Comparison of ENCODE assay signal across 26 cellular contexts in the genomic region with DNA sequence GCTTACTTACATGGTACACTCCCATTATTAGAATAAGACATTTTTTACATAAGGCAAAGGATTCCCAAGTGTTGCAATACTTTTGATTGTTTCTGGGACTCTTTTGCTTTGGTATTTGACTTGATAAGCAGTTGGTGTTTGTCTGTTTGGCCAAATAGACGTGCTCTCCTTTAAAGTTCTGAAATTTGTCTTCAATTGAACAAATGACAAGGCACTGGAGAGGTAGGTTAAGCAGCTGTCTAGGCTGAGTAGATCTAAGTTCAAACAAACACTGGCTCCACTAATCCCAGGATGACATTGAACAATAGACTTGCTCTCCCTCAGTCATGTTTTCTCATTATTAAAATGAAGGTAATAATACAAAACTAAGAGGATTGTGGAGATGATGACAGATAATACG.
DNase-seq lines count a peak whose midpoint lies in the region; ATAC-seq, FAIRE-seq and TF ChIP-seq lines count a peak whose summit lies in the region.
"Had no signal": no experiment of that assay in that cellular context is flagged by ENCODE, and none has a peak within 500 bp of the region (broad histone marks: within the 10 kb centered on the region; RNA-seq: fewer than 3 reads in every experiment).

No MANE protein-coding gene starts in this region.

- peaks cover 13% of the 10 kb centered on the region for H3K36me3 Mint-ChIP-seq in WTC11
- H3K36me3 Mint-ChIP-seq: CD14-positive monocyte; CD4-positive, alpha-beta memory T cell; CD4-positive, CD25-positive, alpha-beta regulatory T cell; CD8-positive, alpha-beta memory T cell had no signal

- H3K9me3 ChIP-seq in HepG2 (ENCODE audit: low read length), result no peaks in the 10 kb centered on the region
- no peaks in the 10 kb centered on the region for H3K9me3 ChIP-seq in mucosa of descending colon
- H3K9me3 ChIP-seq: A549, BE2C, BLaER1 had no signal

- TF ChIP-seq EP300 in HepG2 (IDR thresholded peaks at IDR 0.05; ENCODE audit: low read depth in 2 of 2, low read length in 2 of 2), result peak in 1 of 2 experiments; percentile 94; a peak in 2 of 4 replicates
- TF ChIP-seq EP300 in HepG2 (CRISPR knock-in tag; IDR thresholded peaks at IDR 0.05; ENCODE audit: borderline replicate concordance), result peak; percentile 77; the same call in 1 of the 2 replicates

- TF ChIP-seq CTCF in WTC11 (IDR thresholded peaks at IDR 0.05) (no peak), HepG2 (CRISPR knock-in tag; IDR thresholded peaks at IDR 0.05) (no peak), mucosa of descending colon (IDR thresholded peaks at IDR 0.05) (no peak)

- 5% methylated on average over 2 of the region's 2 CpGs for WGBS in HepG2 (ENCODE audit: low lambda C conversion rate)

- DNase-seq in DMS53 (lab: John Stamatoyannopoulos, UW), result peak; percentile 49
- DNase-seq in NCI-H82 (lab: John Stamatoyannopoulos, UW), result peak; percentile 70
- DNase-seq in WTC11 (ENCODE audit: low spot score), result no peak
- DNase-seq in HepG2 (ENCODE audit: low spot score), result peak; percentile 94
- no peak for DNase-seq in GDM1 (lab: John Stamatoyannopoulos, UW)
- DNase-seq in mucosa of descending colon, result no peak
- DNase-seq: BE2C; C1 segment of cervical spinal cord; CD4-positive, alpha-beta memory T cell; CD4-positive, CD25-positive, alpha-beta regulatory T cell; CD8-positive, alpha-beta memory T cell; COR-L47; DMS 273 treated with DMSO at 0.1 percent for 48 hours; DMS153; DMS79; DND-41; EL; GF-D8 had no signal

- H3K4me3 Mint-ChIP-seq in WTC11, result no peak overlapping the region
- H3K4me3 Mint-ChIP-seq: CD14-positive monocyte; CD4-positive, alpha-beta memory T cell; CD4-positive, CD25-positive, alpha-beta regulatory T cell; CD8-positive, alpha-beta memory T cell had no signal

- peaks cover 8% of the 10 kb centered on the region for H3K9me3 Mint-ChIP-seq in WTC11
- H3K9me3 Mint-ChIP-seq: CD4-positive, CD25-positive, alpha-beta regulatory T cell; CD8-positive, alpha-beta memory T cell had no signal

- H3K4me3 ChIP-seq in HepG2 (replicated peaks in 1 of 3; ENCODE audit: insufficient read depth in 1 of 3, low read depth in 2 of 3, low read length in 3 of 3), result no peak overlapping the region
- no peak overlapping the region for H3K4me3 ChIP-seq in mucosa of descending colon
- H3K4me3 ChIP-seq: A549, BLaER1 had no signal

- H3K36me3 ChIP-seq in HepG2 (replicated peaks in 1 of 2; ENCODE audit: control insufficient read depth in 1 of 2, insufficient read depth in 2 of 2, low read length in 2 of 2), result no peaks in the 10 kb centered on the region
- H3K36me3 ChIP-seq in mucosa of descending colon (ENCODE audit: low read depth), result no peaks in the 10 kb centered on the region
- H3K36me3 ChIP-seq: BE2C, BLaER1 had no signal

- H3K9ac ChIP-seq in HepG2 (ENCODE audit: insufficient read depth, low read depth, low read length), result no peak overlapping the region
- H3K9ac ChIP-seq: BLaER1 had no signal

- H4K20me1 ChIP-seq in HepG2 (ENCODE audit: insufficient read depth, low read length), result no peaks in the 10 kb centered on the region
- H4K20me1 ChIP-seq: BLaER1 had no signal

- H3K27me3 Mint-ChIP-seq in WTC11 (ENCODE audit: low read depth), result no peaks in the 10 kb centered on the region

- POLR2A ChIA-PET in WTC11 (lab: Charles Lee) (no interaction called here), HepG2 (lab: Yijun Ruan, JAX) (interaction anchor here (2.7 kb wide), 1 partner anchor 10 kb away, joined by 11 read pairs; no protein-coding TSS in a partner anchor)

- peak overlapping the region; percentile 72 for H3K4me2 ChIP-seq in HepG2 (ENCODE audit: low read depth, low read length)
- H3K4me2 ChIP-seq: A549, BLaER1 had no signal

- H2AFZ ChIP-seq in HepG2 (ENCODE audit: low read length), result no peak overlapping the region

- no peaks in the 10 kb centered on the region for H3K4me1 Mint-ChIP-seq in WTC11
- H3K4me1 Mint-ChIP-seq: CD14-positive monocyte; CD4-positive, alpha-beta memory T cell; CD4-positive, CD25-positive, alpha-beta regulatory T cell; CD8-positive, alpha-beta memory T cell had no signal

- H3K27ac ChIP-seq in HepG2 (ENCODE audit: extremely low read length, insufficient read depth, low read length), result peak overlapping the region; percentile 90
- H3K27ac ChIP-seq: 22Rv1, A549, BLaER1 had no signal

- in situ Hi-C loops in HepG2 (cut with HindIII; ENCODE audit: extremely low pct_ligation_motif_present, low pct_unique_long_range_greater_than_20kb), result no loop called here

- H3K27ac Mint-ChIP-seq in WTC11, result no peak overlapping the region
- H3K27ac Mint-ChIP-seq: CD14-positive monocyte; CD4-positive, alpha-beta memory T cell; CD4-positive, CD25-positive, alpha-beta regulatory T cell; CD8-positive, alpha-beta memory T cell had no signal

- TF ChIP-seq POLR2A in HepG2 (IDR thresholded peaks at IDR 0.05; ENCODE audit: insufficient read depth in 1 of 2, low read depth in 2 of 2, low read length in 2 of 2), result no peak

- H3K4me1 ChIP-seq in HepG2 (ENCODE audit: insufficient read depth, low read length) (peaks cover 63% of the 10 kb centered on the region), mucosa of descending colon (ENCODE audit: low read depth) (no peaks in the 10 kb centered on the region)
- H3K4me1 ChIP-seq: A549, BE2C, BLaER1 had no signal

- FAIRE-seq in HepG2 (lab: Jason Lieb, UNC), result peak; percentile 94
- FAIRE-seq: A549, GM12892, GM18507, GM19239 had no signal

- no TSS peak for BruUV-seq in HepG2 (replicated peaks; lab: Mats Ljungman, UMichigan)

- H3K79me2 ChIP-seq in HepG2 (ENCODE audit: insufficient read depth, low read length), result no peaks in the 10 kb centered on the region

- H3K27me3 ChIP-seq in HepG2 (ENCODE audit: control insufficient read depth in 1 of 2, insufficient read depth in 2 of 2, low read length in 2 of 2), result no peaks in the 10 kb centered on the region
- H3K27me3 ChIP-seq: BE2C, BLaER1 had no signal

- intact Hi-C loops in HepG2 (cut with micrococcal nuclease; ENCODE audit: unreplicated experiment), result no loop called here
- intact Hi-C loops in mucosa of descending colon (cut with DNase I, micrococcal nuclease), result no loop called here

- CTCF ChIA-PET in WTC11 (lab: Charles Lee), result no interaction called here
- CTCF ChIA-PET in HepG2 (lab: Yijun Ruan, JAX; ENCODE audit: low intra/inter-chr PET ratio, low total read pairs), result no interaction called here

- ATAC-seq in WTC11 (no peak), HepG2 (peak; percentile 72), GM19035 (IDR thresholded peaks at IDR 0.05; ENCODE audit: unreplicated experiment) (no peak), mucosa of descending colon (no peak)
- ATAC-seq: A549 had no signal

- TF ChIP-seq RAD21 in HepG2 (CRISPR knock-in tag; IDR thresholded peaks at IDR 0.05), result no peak

TF ChIP-seq in WTC11, 78 proteins besides CTCF, POLR2A, EP300 and RAD21:
- TF ChIP-seq GABPB1 (CRISPR knock-in tag; IDR thresholded peaks at IDR 0.05), result peak; percentile 24; the same call in 1 of the 2 replicates
- TF ChIP-seq MYBL2 (CRISPR knock-in tag; IDR thresholded peaks at IDR 0.05), result no peak

TF ChIP-seq in HepG2, 621 proteins besides CTCF, POLR2A, EP300 and RAD21 (continues in another document):
- TF ChIP-seq KDM5A (IDR thresholded peaks at IDR 0.05; ENCODE audit: borderline replicate concordance, low read length) (no peak; the same call in 1 of the 2 replicates), CC2D1A (CRISPR knock-in tag; IDR thresholded peaks at IDR 0.05) (no peak), ZNF672 (CRISPR knock-in tag; IDR thresholded peaks at IDR 0.05) (no peak)
- TF ChIP-seq, protein P1, sequence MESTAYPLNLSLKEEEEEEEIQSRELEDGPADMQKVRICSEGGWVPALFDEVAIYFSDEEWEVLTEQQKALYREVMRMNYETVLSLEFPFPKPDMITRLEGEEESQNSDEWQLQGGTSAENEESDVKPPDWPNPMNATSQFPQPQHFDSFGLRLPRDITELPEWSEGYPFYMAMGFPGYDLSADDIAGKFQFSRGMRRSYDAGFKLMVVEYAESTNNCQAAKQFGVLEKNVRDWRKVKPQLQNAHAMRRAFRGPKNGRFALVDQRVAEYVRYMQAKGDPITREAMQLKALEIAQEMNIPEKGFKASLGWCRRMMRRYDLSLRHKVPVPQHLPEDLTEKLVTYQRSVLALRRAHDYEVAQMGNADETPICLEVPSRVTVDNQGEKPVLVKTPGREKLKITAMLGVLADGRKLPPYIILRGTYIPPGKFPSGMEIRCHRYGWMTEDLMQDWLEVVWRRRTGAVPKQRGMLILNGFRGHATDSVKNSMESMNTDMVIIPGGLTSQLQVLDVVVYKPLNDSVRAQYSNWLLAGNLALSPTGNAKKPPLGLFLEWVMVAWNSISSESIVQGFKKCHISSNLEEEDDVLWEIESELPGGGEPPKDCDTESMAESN (CRISPR knock-in tag; conservative IDR thresholded peaks at IDR 0.05), result no peak
- TF ChIP-seq, protein P2, sequence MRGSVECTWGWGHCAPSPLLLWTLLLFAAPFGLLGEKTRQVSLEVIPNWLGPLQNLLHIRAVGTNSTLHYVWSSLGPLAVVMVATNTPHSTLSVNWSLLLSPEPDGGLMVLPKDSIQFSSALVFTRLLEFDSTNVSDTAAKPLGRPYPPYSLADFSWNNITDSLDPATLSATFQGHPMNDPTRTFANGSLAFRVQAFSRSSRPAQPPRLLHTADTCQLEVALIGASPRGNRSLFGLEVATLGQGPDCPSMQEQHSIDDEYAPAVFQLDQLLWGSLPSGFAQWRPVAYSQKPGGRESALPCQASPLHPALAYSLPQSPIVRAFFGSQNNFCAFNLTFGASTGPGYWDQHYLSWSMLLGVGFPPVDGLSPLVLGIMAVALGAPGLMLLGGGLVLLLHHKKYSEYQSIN (CRISPR knock-in tag; IDR thresholded peaks at IDR 0.05; ENCODE audit: borderline replicate concordance), result no peak

Comparison
In these comparisons a context has a peak if more than half of its experiments do, and no peak if none do; other contexts are left out.
1. DNase-seq: peak in DMS53 (single experiment), NCI-H82 (single experiment) and HepG2 (single experiment); none in WTC11 (single experiment), GDM1 (single experiment) and mucosa of descending colon (0 of 3).